10 cellular contexts compared by ENCODE assay signal in genomic region chr7:40199076-40199802, GRCh38.
A peak's percentile ranks its signal among the peaks of the same experiment; 100 is the strongest.
DNase-seq lines count a peak whose midpoint lies in the region; FAIRE-seq and TF ChIP-seq lines count a peak whose summit lies in the region.
"Had no signal": no experiment of that assay in that cellular context is flagged by ENCODE, and none has a peak within 500 bp of the region (broad histone marks: within the 10 kb centered on the region; RNA-seq: fewer than 3 reads in every experiment).

No MANE protein-coding gene starts in this region.

- peak overlapping the region; percentile 31 for H3K4me2 ChIP-seq in smooth muscle cell

- H3K27me3 ChIP-seq in smooth muscle cell (ENCODE audit: low read depth) = no peaks in the 10 kb centered on the region

- no peaks in the 10 kb centered on the region for H3K36me3 ChIP-seq in smooth muscle cell (ENCODE audit: low read depth)

- H3K4me3 ChIP-seq in smooth muscle cell = no peak overlapping the region

- peak overlapping the region; percentile 72 for H3K9ac ChIP-seq in smooth muscle cell (ENCODE audit: low read depth)

- peaks cover 4% of the 10 kb centered on the region for H3K4me1 ChIP-seq in smooth muscle cell (ENCODE audit: low read depth)

- H3K27ac ChIP-seq in smooth muscle cell (ENCODE audit: low read depth) = peak overlapping the region; percentile 64

- H2AFZ ChIP-seq in smooth muscle cell (ENCODE audit: low read depth) = peak overlapping the region; percentile 36

- H3K79me2 ChIP-seq in smooth muscle cell (ENCODE audit: low read depth) = no peaks in the 10 kb centered on the region

- no peaks in the 10 kb centered on the region for H4K20me1 ChIP-seq in smooth muscle cell (ENCODE audit: low read depth)

- no peak for FAIRE-seq in RCC 7860 (lab: Jason Lieb, UNC)

- WGBS in smooth muscle cell (ENCODE audit: low lambda C conversion rate) = 53% methylated on average over 2 of the region's 2 CpGs

- peak; percentile 26 for DNase-seq in NCI-H82 (lab: John Stamatoyannopoulos, UW)
- no peak for DNase-seq in NCI-H82 treated with DMSO at 0.1 percent for 48 hours (lab: John Stamatoyannopoulos, UW; ENCODE audit: unreplicated experiment)
- peak; percentile 32 for DNase-seq in RCC 7860 (ENCODE audit: low spot score)
- DNase-seq in fibroblast of peridontal ligament (ENCODE audit: extremely low read depth) = peak; percentile 99
- no peak for DNase-seq in smooth muscle cell (lab: John Stamatoyannopoulos, UW; ENCODE audit: unreplicated experiment)
- no peak for DNase-seq in DMS153 treated with DMSO at 0.1 percent for 48 hours (lab: John Stamatoyannopoulos, UW; ENCODE audit: unreplicated experiment)
- no peak for DNase-seq in activated T-cell treated with anti-CD3 and anti-CD28 coated beads for 4 hours
- no peak for DNase-seq in MV-4-11 (lab: John Stamatoyannopoulos, UW)
- DNase-seq: C1 segment of cervical spinal cord, NCI-H1694 treated with DMSO at 0.1 percent for 48 hours had no signal

- no peaks in the 10 kb centered on the region for H3F3A ChIP-seq in smooth muscle cell (ENCODE audit: low read depth)

- no peaks in the 10 kb centered on the region for H3K9me3 ChIP-seq in smooth muscle cell (replicated peaks; ENCODE audit: low read depth)

- TF ChIP-seq CTCF in smooth muscle cell (IDR thresholded peaks at IDR 0.05; ENCODE audit: borderline replicate concordance, insufficient read depth, poor library complexity, severe bottlenecking) = peak; percentile 44

Comparison
In these comparisons a context has a peak if more than half of its experiments do, and no peak if none do; other contexts are left out.
1. DNase-seq: peak in NCI-H82 (single experiment), RCC 7860 (single experiment) and fibroblast of peridontal ligament (single experiment); none in NCI-H82 treated with DMSO at 0.1 percent for 48 hours (single experiment), smooth muscle cell (single experiment), DMS153 treated with DMSO at 0.1 percent for 48 hours (single experiment), activated T-cell treated with anti-CD3 and anti-CD28 coated beads for 4 hours (single experiment) and MV-4-11 (single experiment).